9 cellular contexts compared by ENCODE assay signal in the genomic region with DNA sequence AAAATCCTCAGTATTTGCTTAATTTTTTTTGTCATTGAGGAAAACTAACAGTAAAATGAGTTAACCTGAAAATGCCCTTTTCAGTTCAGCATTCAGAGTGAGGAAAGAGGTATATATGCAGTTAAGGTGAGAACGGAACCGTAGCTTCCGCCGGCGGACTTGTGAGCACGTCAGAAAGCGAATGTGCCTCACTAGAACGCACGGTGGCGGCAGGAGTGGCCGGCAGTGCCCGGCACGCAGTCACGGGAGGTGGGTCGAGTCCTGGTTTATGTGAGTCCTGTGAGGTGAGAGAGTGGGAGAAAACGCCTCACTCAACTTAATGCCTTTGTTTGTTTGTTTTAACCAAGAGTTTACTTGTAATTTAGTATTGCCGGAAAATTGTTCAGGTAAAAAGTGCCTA. TPM values are rescaled to one million over a fixed set of nuclear protein-coding genes. Genes with fewer than 3 reads are reported as not detected.
DNase-seq lines count a peak whose midpoint lies in the region; ATAC-seq and TF ChIP-seq lines count a peak whose summit lies in the region.
"Had no signal": no experiment of that assay in that cellular context is flagged by ENCODE, and none has a peak within 500 bp of the region (broad histone marks: within the 10 kb centered on the region; RNA-seq: fewer than 3 reads in every experiment).

No MANE protein-coding gene starts in this region.

- intact Hi-C loops in upper lobe of right lung (cut with DNase I), result loop anchor here (10.0 kb wide), 2 partner anchors 52 to 58 kb away; no protein-coding TSS in a partner anchor

- no peak overlapping the region for H4K8ac ChIP-seq in mesendoderm (ENCODE audit: low read depth, low read length)

- no peak overlapping the region for H3K23ac ChIP-seq in mesendoderm (ENCODE audit: low read length)

- no peak overlapping the region for H3K4me2 ChIP-seq in mesendoderm (ENCODE audit: low read length)

- no peak overlapping the region for H3K9ac ChIP-seq in mesendoderm (ENCODE audit: low read length)

- H3K4me3 ChIP-seq in mesendoderm (ENCODE audit: low read length) (no peak overlapping the region), upper lobe of right lung (peak overlapping the region; percentile 32)

- H3K9me3 ChIP-seq in upper lobe of right lung, result no peaks in the 10 kb centered on the region

- no peaks in the 10 kb centered on the region for H3K27me3 ChIP-seq in mesendoderm (ENCODE audit: insufficient read depth, low read length, poor library complexity)
- H3K27me3 ChIP-seq in upper lobe of right lung, result no peaks in the 10 kb centered on the region

- H2BK15ac ChIP-seq in mesendoderm (replicated peaks; ENCODE audit: low read depth), result no peak overlapping the region

- H3K27ac ChIP-seq in caudate nucleus (ENCODE audit: low read depth, low read length) (peak overlapping the region; percentile 92), mesendoderm (ENCODE audit: low read depth, low read length) (no peak overlapping the region), upper lobe of right lung (peak overlapping the region; percentile 77)

- H2AK5ac ChIP-seq in mesendoderm (ENCODE audit: low read length), result no peak overlapping the region

- peaks cover 9% of the 10 kb centered on the region for H3K36me3 Mint-ChIP-seq in activated naive CD4-positive, alpha-beta T cell treated with anti-CD3 and anti-CD28 coated beads, Interleukin-2, amount 50 U/mL, for 24 hours

- H3K27me3 Mint-ChIP-seq in activated naive CD4-positive, alpha-beta T cell treated with anti-CD3 and anti-CD28 coated beads, Interleukin-2, amount 50 U/mL, for 24 hours, result no peaks in the 10 kb centered on the region

- H2BK120ac ChIP-seq in mesendoderm (ENCODE audit: low read depth, low read length), result no peak overlapping the region

- ATAC-seq in upper lobe of right lung, result peak; percentile 80

- H3K56ac ChIP-seq in mesendoderm (ENCODE audit: low read length), result peak overlapping the region; percentile 54

- H3K4me1 ChIP-seq in mesendoderm (ENCODE audit: control insufficient read depth, low read depth, low read length) (no peaks in the 10 kb centered on the region), upper lobe of right lung (peaks cover 71% of the 10 kb centered on the region)

- peaks cover 11% of the 10 kb centered on the region for H3K79me1 ChIP-seq in mesendoderm (ENCODE audit: low read length)

- peaks cover 62% of the 10 kb centered on the region for H3K4me1 Mint-ChIP-seq in activated naive CD4-positive, alpha-beta T cell treated with anti-CD3 and anti-CD28 coated beads, Interleukin-2, amount 50 U/mL, for 24 hours

- no peak overlapping the region for H3K4ac ChIP-seq in mesendoderm (ENCODE audit: low read depth, low read length)

- no CpG with 5 or more reads among the region's 17 CpGs for whole genome bisulfite sequencing in mesendoderm (ENCODE audit: extremely low coverage, insufficient coverage, low lambda C conversion rate)

- peak; percentile 17 for TF ChIP-seq CTCF in upper lobe of right lung (IDR thresholded peaks at IDR 0.05)

- no peaks in the 10 kb centered on the region for H3K36me3 ChIP-seq in mesendoderm (ENCODE audit: control insufficient read depth, insufficient read depth, low read length)
- H3K36me3 ChIP-seq in upper lobe of right lung, result peaks cover 51% of the 10 kb centered on the region

- no peak overlapping the region for H2BK5ac ChIP-seq in mesendoderm (ENCODE audit: low read length)

- peak overlapping the region; percentile 23 for H3K27ac Mint-ChIP-seq in activated naive CD4-positive, alpha-beta T cell treated with anti-CD3 and anti-CD28 coated beads, Interleukin-2, amount 50 U/mL, for 24 hours

- no peaks in the 10 kb centered on the region for H3K9me3 Mint-ChIP-seq in activated naive CD4-positive, alpha-beta T cell treated with anti-CD3 and anti-CD28 coated beads, Interleukin-2, amount 50 U/mL, for 24 hours

- H3K4me3 Mint-ChIP-seq in activated naive CD4-positive, alpha-beta T cell treated with anti-CD3 and anti-CD28 coated beads, Interleukin-2, amount 50 U/mL, for 24 hours, result peak overlapping the region; percentile 63

- H3K79me2 ChIP-seq in mesendoderm (ENCODE audit: control insufficient read depth, insufficient read depth, low read length), result no peaks in the 10 kb centered on the region

- no peak overlapping the region for H4K5ac ChIP-seq in mesendoderm (ENCODE audit: low read length)

- DNase-seq in activated naive CD4-positive, alpha-beta T cell treated with anti-CD3 and anti-CD28 coated beads, Interleukin-2, amount 50 U/mL, for 16 hours, result no peak
- peak in 1 of 61 donors; percentile 50 for DNase-seq in caudate nucleus (lab: John Stamatoyannopoulos, UW)
- no peak for DNase-seq in mesendoderm
- peak; percentile 84 for DNase-seq in upper lobe of right lung
- DNase-seq in stimulated activated CD8-positive, alpha-beta memory T cell treated with anti-CD3 and anti-CD28 coated beads, Interleukin-4, amount 100 ng/mL, for 48 hours, result no peak
- no peak for DNase-seq in globus pallidus (ENCODE audit: low spot score)
- DNase-seq in NCI-H2029 (lab: John Stamatoyannopoulos, UW), result no peak
- DNase-seq: amniotic stem cell had no signal

- H3K18ac ChIP-seq in mesendoderm (ENCODE audit: low read length), result no peak overlapping the region

RNA-seq across cellular contexts. Expression of gene SEC14L1, which starts 6.1 kb away (rescaled TPM):
- polyA plus RNA-seq in mesendoderm (2013, experiment 1 of 2), result 29.1 TPM
- polyA plus RNA-seq in mesendoderm (2013, experiment 2 of 2), result 31.2 TPM
- 144 TPM for total RNA-seq in upper lobe of right lung
